ENCODE assay signal across 15 cellular contexts in the genomic region with DNA sequence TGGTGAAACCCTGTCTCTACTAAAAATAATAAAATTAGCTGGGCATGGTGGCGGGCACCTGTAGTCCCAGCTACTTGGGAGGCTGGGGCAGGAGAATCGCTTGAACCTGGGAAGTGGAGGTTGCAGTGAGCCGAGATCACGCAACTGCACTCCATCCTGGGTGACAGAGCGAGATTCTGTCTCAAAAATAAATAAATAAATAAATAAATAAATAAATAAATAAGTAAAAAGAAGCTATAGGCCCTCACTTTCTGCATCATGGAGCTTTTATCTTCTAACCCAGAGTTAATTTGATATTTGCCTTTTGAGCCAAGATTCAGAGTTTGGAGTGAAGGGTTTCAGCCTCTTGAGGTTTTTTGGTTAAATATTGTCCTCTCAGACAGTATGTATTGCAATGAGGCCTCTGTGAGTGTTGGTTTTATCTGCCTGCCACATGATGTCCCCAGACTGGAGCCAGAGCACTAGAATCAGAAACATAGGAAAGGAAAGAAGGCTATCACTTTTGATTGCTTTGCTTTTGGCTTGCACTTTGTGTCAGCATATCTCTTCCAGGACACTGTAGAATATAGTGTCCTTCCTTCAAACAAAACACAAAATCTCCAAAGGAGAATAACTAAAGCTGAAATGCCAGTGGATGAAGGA. TPM values are rescaled to one million over a fixed set of nuclear protein-coding genes. Genes with fewer than 3 reads are reported as not detected.
DNase-seq lines count a peak whose midpoint lies in the region; ATAC-seq and TF ChIP-seq lines count a peak whose summit lies in the region.
"Had no signal": no experiment of that assay in that cellular context is flagged by ENCODE, and none has a peak within 500 bp of the region (broad histone marks: within the 10 kb centered on the region; RNA-seq: fewer than 3 reads in every experiment).

No MANE protein-coding gene starts in this region.

- H3K27ac ChIP-seq in HEK293 (ENCODE audit: extremely low read depth, low read depth, low read length) = no peak overlapping the region
- H3K27ac ChIP-seq: BLaER1 treated with 17β-estradiol and CSF1 and Interleukin-3, amounts not matched to agents 10 nM and 100 nM; C4-2B had no signal

- H3K4me3 ChIP-seq in HEK293 (ENCODE audit: low read depth, low read length) = no peak overlapping the region
- H3K4me3 ChIP-seq: BLaER1 treated with 17β-estradiol and CSF1 and Interleukin-3, amounts not matched to agents 10 nM and 100 nM had no signal

- no peaks in the 10 kb centered on the region for H3K9me3 ChIP-seq in HEK293 (ENCODE audit: control insufficient read depth, insufficient read depth, low read depth, low read length)
- H3K9me3 ChIP-seq: Caco-2 had no signal

- peaks cover 4 to 20% of the 10 kb centered on the region in 2 experiments; a peak in 2 of 3 replicates for H3K36me3 ChIP-seq in HEK293 (ENCODE audit: control insufficient read depth in 2 of 2, insufficient read depth in 1 of 2, low read length in 2 of 2)

- peak; percentile 44 for ATAC-seq in left ventricle myocardium superior
- ATAC-seq in GM19328 (IDR thresholded peaks at IDR 0.05; ENCODE audit: unreplicated experiment) = no peak
- ATAC-seq: CD8-positive, alpha-beta T cell had no signal

- CTCF ChIA-PET in HEK293 (lab: Yijun Ruan, JAX) = interaction anchor here (1.1 kb wide), 1 partner anchor 204 kb away, joined by 3 read pairs; no protein-coding TSS in a partner anchor

- intact Hi-C loops in left ventricle myocardium superior (cut with micrococcal nuclease) (no loop called here), cardiac septum (cut with DNase I) (no loop called here)

- peaks cover 7% of the 10 kb centered on the region for H3K4me1 ChIP-seq in HEK293 (ENCODE audit: control insufficient read depth, insufficient read depth, low read length)
- H3K4me1 ChIP-seq: Caco-2 had no signal

- no peak for TF ChIP-seq CTCF in HEK293 (tag by site-specific recombination; IDR thresholded peaks at IDR 0.05)

- DNase-seq in left ventricle myocardium superior = no peak
- DNase-seq in cardiac septum (ENCODE audit: low spot score) = no peak
- DNase-seq in HuH-7 (ENCODE audit: low spot score) = no peak
- DNase-seq: 8988T; AML-193; Caco-2; Calu3; CD4-positive, alpha-beta T cell; CD8-positive, alpha-beta T cell; DMS79 treated with DMSO at 0.1 percent for 48 hours; GF-D8 had no signal

- POLR2A ChIA-PET in HEK293 (lab: Yijun Ruan, JAX) = no interaction called here

TF ChIP-seq in HEK293, 187 proteins besides CTCF, POLR2A, EP300 and RAD21 (continues in another document):
- TF ChIP-seq, protein P1, sequence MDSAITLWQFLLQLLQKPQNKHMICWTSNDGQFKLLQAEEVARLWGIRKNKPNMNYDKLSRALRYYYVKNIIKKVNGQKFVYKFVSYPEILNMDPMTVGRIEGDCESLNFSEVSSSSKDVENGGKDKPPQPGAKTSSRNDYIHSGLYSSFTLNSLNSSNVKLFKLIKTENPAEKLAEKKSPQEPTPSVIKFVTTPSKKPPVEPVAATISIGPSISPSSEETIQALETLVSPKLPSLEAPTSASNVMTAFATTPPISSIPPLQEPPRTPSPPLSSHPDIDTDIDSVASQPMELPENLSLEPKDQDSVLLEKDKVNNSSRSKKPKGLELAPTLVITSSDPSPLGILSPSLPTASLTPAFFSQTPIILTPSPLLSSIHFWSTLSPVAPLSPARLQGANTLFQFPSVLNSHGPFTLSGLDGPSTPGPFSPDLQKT (IDR thresholded peaks at IDR 0.05; ENCODE audit: borderline replicate concordance, low read depth, low read length) = no peak
- TF ChIP-seq, protein P2, sequence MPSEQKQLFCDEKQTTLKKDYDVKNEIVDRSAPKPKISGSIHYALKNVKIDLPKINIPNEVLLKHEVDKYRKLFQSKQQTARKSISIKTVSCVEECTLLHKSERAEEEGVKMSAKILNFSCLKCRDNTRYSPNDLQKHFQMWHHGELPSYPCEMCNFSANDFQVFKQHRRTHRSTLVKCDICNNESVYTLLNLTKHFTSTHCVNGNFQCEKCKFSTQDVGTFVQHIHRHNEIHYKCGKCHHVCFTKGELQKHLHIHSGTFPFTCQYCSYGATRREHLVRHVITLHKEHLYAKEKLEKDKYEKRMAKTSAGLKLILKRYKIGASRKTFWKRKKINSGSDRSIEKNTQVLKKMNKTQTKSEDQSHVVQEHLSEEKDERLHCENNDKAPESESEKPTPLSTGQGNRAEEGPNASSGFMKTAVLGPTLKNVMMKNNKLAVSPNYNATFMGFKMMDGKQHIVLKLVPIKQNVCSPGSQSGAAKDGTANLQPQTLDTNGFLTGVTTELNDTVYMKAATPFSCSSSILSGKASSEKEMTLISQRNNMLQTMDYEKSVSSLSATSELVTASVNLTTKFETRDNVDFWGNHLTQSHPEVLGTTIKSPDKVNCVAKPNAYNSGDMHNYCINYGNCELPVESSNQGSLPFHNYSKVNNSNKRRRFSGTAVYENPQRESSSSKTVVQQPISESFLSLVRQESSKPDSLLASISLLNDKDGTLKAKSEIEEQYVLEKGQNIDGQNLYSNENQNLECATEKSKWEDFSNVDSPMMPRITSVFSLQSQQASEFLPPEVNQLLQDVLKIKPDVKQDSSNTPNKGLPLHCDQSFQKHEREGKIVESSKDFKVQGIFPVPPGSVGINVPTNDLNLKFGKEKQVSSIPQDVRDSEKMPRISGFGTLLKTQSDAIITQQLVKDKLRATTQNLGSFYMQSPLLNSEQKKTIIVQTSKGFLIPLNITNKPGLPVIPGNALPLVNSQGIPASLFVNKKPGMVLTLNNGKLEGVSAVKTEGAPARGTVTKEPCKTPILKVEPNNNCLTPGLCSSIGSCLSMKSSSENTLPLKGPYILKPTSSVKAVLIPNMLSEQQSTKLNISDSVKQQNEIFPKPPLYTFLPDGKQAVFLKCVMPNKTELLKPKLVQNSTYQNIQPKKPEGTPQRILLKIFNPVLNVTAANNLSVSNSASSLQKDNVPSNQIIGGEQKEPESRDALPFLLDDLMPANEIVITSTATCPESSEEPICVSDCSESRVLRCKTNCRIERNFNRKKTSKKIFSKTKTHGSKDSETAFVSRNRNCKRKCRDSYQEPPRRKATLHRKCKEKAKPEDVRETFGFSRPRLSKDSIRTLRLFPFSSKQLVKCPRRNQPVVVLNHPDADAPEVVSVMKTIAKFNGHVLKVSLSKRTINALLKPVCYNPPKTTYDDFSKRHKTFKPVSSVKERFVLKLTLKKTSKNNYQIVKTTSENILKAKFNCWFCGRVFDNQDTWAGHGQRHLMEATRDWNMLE (tag by site-specific recombination; conservative IDR thresholded peaks at IDR 0.05; ENCODE audit: low read depth) = peak; percentile 85
- TF ChIP-seq ZNF560 (tag by site-specific recombination; IDR thresholded peaks at IDR 0.05; ENCODE audit: borderline replicate concordance) (0 out of 2 replicates have a peak, but pooled peaks have one; percentile 30), ZNF426 (tag by site-specific recombination; IDR thresholded peaks at IDR 0.05) (peak; percentile 73), ZNF558 (tag by site-specific recombination; IDR thresholded peaks at IDR 0.05) (0 out of 2 replicates have a peak, but pooled peaks have one; percentile 59), ZFP69B (tag by site-specific recombination; IDR thresholded peaks at IDR 0.05) (no peak), ZNF394 (tag by site-specific recombination; IDR thresholded peaks at IDR 0.05; ENCODE audit: borderline replicate concordance) (peak; percentile 80), ZNF140 (tag by site-specific recombination; IDR thresholded peaks at IDR 0.05) (peak; percentile 29; the same call in 1 of the 2 replicates)
- TF ChIP-seq, protein P3, sequence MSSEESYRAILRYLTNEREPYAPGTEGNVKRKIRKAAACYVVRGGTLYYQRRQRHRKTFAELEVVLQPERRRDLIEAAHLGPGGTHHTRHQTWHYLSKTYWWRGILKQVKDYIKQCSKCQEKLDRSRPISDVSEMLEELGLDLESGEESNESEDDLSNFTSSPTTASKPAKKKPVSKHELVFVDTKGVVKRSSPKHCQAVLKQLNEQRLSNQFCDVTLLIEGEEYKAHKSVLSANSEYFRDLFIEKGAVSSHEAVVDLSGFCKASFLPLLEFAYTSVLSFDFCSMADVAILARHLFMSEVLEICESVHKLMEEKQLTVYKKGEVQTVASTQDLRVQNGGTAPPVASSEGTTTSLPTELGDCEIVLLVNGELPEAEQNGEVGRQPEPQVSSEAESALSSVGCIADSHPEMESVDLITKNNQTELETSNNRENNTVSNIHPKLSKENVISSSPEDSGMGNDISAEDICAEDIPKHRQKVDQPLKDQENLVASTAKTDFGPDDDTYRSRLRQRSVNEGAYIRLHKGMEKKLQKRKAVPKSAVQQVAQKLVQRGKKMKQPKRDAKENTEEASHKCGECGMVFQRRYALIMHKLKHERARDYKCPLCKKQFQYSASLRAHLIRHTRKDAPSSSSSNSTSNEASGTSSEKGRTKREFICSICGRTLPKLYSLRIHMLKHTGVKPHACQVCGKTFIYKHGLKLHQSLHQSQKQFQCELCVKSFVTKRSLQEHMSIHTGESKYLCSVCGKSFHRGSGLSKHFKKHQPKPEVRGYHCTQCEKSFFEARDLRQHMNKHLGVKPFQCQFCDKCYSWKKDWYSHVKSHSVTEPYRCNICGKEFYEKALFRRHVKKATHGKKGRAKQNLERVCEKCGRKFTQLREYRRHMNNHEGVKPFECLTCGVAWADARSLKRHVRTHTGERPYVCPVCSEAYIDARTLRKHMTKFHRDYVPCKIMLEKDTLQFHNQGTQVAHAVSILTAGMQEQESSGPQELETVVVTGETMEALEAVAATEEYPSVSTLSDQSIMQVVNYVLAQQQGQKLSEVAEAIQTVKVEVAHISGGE (tag by site-specific recombination; conservative IDR thresholded peaks at IDR 0.05; ENCODE audit: low read depth) = peak; percentile 55; the same call in 1 of the 2 replicates

RNA-seq across cellular contexts. Expression of a gene that starts 32.5 kb away (rescaled TPM):
- total RNA-seq in left ventricle myocardium superior = 4.1 TPM
- total RNA-seq in cardiac septum = 4.8 TPM
